In genomic region chr2:217993817-217994459, GRCh38 we compare ENCODE assay signal across 8 cellular contexts. TPM values are rescaled to one million over a fixed set of nuclear protein-coding genes. Genes with fewer than 3 reads are reported as not detected.
DNase-seq lines count a peak whose midpoint lies in the region; ATAC-seq and TF ChIP-seq lines count a peak whose summit lies in the region.

No MANE protein-coding gene starts in this region.

- ATAC-seq in HG03108 (IDR thresholded peaks at IDR 0.05; ENCODE audit: unreplicated experiment) (no peak), HG03280 (IDR thresholded peaks at IDR 0.05; ENCODE audit: unreplicated experiment) (no peak)

- H3K36me3 Mint-ChIP-seq in HFFc6 (ENCODE audit: low read depth), result peaks cover 32% of the 10 kb centered on the region
- H3K36me3 Mint-ChIP-seq in activated naive CD8-positive, alpha-beta T cell treated with anti-CD3 and anti-CD28 coated beads for 36 hours, result no peaks in the 10 kb centered on the region

- peaks cover 75% of the 10 kb centered on the region for H3K4me1 Mint-ChIP-seq in HFFc6 (ENCODE audit: low read depth)
- H3K4me1 Mint-ChIP-seq in activated naive CD8-positive, alpha-beta T cell treated with anti-CD3 and anti-CD28 coated beads for 36 hours, result no peaks in the 10 kb centered on the region

- TF ChIP-seq CTCF in HFFc6 (IDR thresholded peaks at IDR 0.05), result peak; percentile 87

- peaks cover 3% of the 10 kb centered on the region for H3K27me3 Mint-ChIP-seq in HFFc6 (ENCODE audit: insufficient read depth)
- peaks cover 4% of the 10 kb centered on the region for H3K27me3 Mint-ChIP-seq in activated naive CD8-positive, alpha-beta T cell treated with anti-CD3 and anti-CD28 coated beads for 36 hours

- H3K9me3 Mint-ChIP-seq in HFFc6, result no peaks in the 10 kb centered on the region; the same call in 1 of the 2 replicates
- H3K9me3 Mint-ChIP-seq in activated naive CD8-positive, alpha-beta T cell treated with anti-CD3 and anti-CD28 coated beads for 36 hours, result no peaks in the 10 kb centered on the region

- peak overlapping the region; percentile 81 for H3K4me3 Mint-ChIP-seq in HFFc6
- no peak overlapping the region for H3K4me3 Mint-ChIP-seq in activated naive CD8-positive, alpha-beta T cell treated with anti-CD3 and anti-CD28 coated beads for 36 hours

- H3K27ac Mint-ChIP-seq in HFFc6, result peak overlapping the region; percentile 92
- no peak overlapping the region for H3K27ac Mint-ChIP-seq in activated naive CD8-positive, alpha-beta T cell treated with anti-CD3 and anti-CD28 coated beads for 36 hours

- DNase-seq in CD1c-positive myeloid dendritic cell (ENCODE audit: extremely low spot score), result peak; percentile 53
- DNase-seq in HFFc6, result no peak
- peak; percentile 45 for DNase-seq in SK-N-DZ (ENCODE audit: low spot score)
- peak; percentile 62 for DNase-seq in activated naive CD8-positive, alpha-beta T cell treated with anti-CD3 and anti-CD28 coated beads for 36 hours
- DNase-seq in iPS-NIHi11 (ENCODE audit: low spot score), result peak; percentile 92
- peak; percentile 19 to 51 for DNase-seq in stimulated activated CD4-positive, alpha-beta T cell treated with anti-CD3 and anti-CD28 coated beads, Interleukin-15, amount 100 ng/mL, for 48 hours (ENCODE audit: low read depth in 2 of 2)

RNA-seq across cellular contexts. Expression of gene TNS1, which starts 8.9 kb away (rescaled TPM):
- 100 to 1,000 TPM; 113 to 139 (median 126) TPM for total RNA-seq in HFFc6 (2021; fragmentation: NEBNext Ultra II Directional; extraction: Animal tissue kit (Norgen Biotek cat#: 25700))
- 3.5 and 3.9 TPM in 2 replicates for polyA plus RNA-seq in SK-N-DZ (2014; cell fraction: cytosol; rRNA removed)
- polyA plus RNA-seq in SK-N-DZ (2014; cell fraction: nucleus; rRNA removed), result 3.5 and 10.2 TPM in 2 replicates
- total RNA-seq in activated naive CD8-positive, alpha-beta T cell treated with anti-CD3 and anti-CD28 coated beads for 36 hours, result 1 to 10 TPM in 1 of 2 experiments, under 1 TPM in 1; 0.89 to 1.4 TPM

Comparison
In these comparisons a context has a peak if more than half of its experiments do, and no peak if none do; other contexts are left out.
1. RNA of gene TNS1, which starts 8.9 kb away (total RNA-seq): 113 to 139 TPM in HFFc6; 0.89 to 1.4 TPM in activated naive CD8-positive, alpha-beta T cell treated with anti-CD3 and anti-CD28 coated beads for 36 hours; every median in the first group is over 10 times any median in the second.